In the genomic region with DNA sequence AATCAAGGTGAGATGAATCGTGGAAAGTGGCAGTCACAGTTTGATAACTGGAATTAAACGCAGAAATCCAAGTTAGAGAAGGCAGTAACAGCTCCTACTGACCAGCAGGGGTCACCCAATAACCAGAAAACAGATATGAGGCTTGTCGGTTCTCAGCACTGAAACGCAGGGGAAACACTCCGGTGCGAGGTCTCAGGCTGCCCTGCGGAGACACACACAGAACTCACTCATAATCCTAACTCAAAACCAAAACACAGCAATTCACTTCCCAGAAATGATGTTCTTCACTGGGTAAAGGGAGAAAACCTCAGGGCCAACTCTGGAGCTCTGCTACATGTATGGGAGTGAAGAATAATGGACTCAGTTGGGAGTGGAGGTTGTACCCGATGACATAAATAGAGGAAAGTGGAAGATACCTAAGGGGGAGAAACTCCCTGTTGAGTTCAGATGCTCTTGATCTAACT, we compare ENCODE assay signal across 8 cellular contexts.
A peak's percentile ranks its signal among the peaks of the same experiment; 100 is the strongest.
DNase-seq lines count a peak whose midpoint lies in the region; ATAC-seq, FAIRE-seq and TF ChIP-seq lines count a peak whose summit lies in the region.

No MANE protein-coding gene starts in this region.

- H4K20me1 ChIP-seq in OCI-LY7 (ENCODE audit: insufficient read depth, low read length) (no peaks in the 10 kb centered on the region), K562 (replicated peaks; ENCODE audit: control insufficient read depth, insufficient read depth, low read length) (no peaks in the 10 kb centered on the region), smooth muscle cell (ENCODE audit: low read depth) (no peaks in the 10 kb centered on the region)

- H3K4me1 Mint-ChIP-seq in activated CD4-positive, alpha-beta T cell treated with anti-CD3 and anti-CD28 coated beads, Interleukin-2, amount 10 ng/mL, durations not matched to agents 24 days and 14 days, result no peaks in the 10 kb centered on the region

- CTCF ChIA-PET in OCI-LY7 (lab: Charles Lee; ENCODE audit: unreplicated experiment) (no interaction called here), K562 (lab: Yijun Ruan, JAX; ENCODE audit: low intra/inter-chr PET ratio) (interaction anchor here (0.8 kb wide), 1 partner anchor 8 kb away, joined by 3 read pairs; no protein-coding TSS in a partner anchor)

- no peaks in the 10 kb centered on the region for H3F3A ChIP-seq in smooth muscle cell (ENCODE audit: low read depth)

- H3K9me3 ChIP-seq in OCI-LY7 (ENCODE audit: low read length), result no peaks in the 10 kb centered on the region
- H3K9me3 ChIP-seq in K562 (replicated peaks; ENCODE audit: control insufficient read depth, insufficient read depth, low read depth, low read length), result no peaks in the 10 kb centered on the region
- H3K9me3 ChIP-seq in smooth muscle cell (replicated peaks; ENCODE audit: low read depth), result no peaks in the 10 kb centered on the region

- no peaks in the 10 kb centered on the region for H3K27me3 ChIP-seq in HL-60 (ENCODE audit: insufficient read depth, poor library complexity, severe bottlenecking)
- H3K27me3 ChIP-seq in K562 (ENCODE audit: control insufficient read depth in 2 of 2, insufficient read depth in 2 of 2, low read length in 2 of 2), result no peaks in the 10 kb centered on the region
- no peaks in the 10 kb centered on the region for H3K27me3 ChIP-seq in smooth muscle cell (ENCODE audit: low read depth)

- no peak overlapping the region for H3K4me3 Mint-ChIP-seq in activated CD4-positive, alpha-beta T cell treated with anti-CD3 and anti-CD28 coated beads, Interleukin-2, amount 10 ng/mL, durations not matched to agents 24 days and 14 days

- TF ChIP-seq POLR2A in K562 (conservative IDR thresholded peaks at IDR 0.05), result no peak

- H3K27me3 Mint-ChIP-seq in activated CD4-positive, alpha-beta T cell treated with anti-CD3 and anti-CD28 coated beads, Interleukin-2, amount 10 ng/mL, durations not matched to agents 24 days and 14 days, result peaks cover 11% of the 10 kb centered on the region

- H3K27ac Mint-ChIP-seq in activated CD4-positive, alpha-beta T cell treated with anti-CD3 and anti-CD28 coated beads, Interleukin-2, amount 10 ng/mL, durations not matched to agents 24 days and 14 days, result no peak overlapping the region

- H3K36me3 ChIP-seq in OCI-LY7 (ENCODE audit: insufficient read depth, low read length) (no peaks in the 10 kb centered on the region), K562 (ENCODE audit: control insufficient read depth, insufficient read depth, low read length) (no peaks in the 10 kb centered on the region), smooth muscle cell (ENCODE audit: low read depth) (no peaks in the 10 kb centered on the region)

- TF ChIP-seq RAD21 in K562 (CRISPR knock-in tag; conservative IDR thresholded peaks at IDR 0.05 in 1 of 2, IDR thresholded peaks at IDR 0.05 in 1 of 2), result peak; percentile 84 to 88

- H2AFZ ChIP-seq in OCI-LY7 (ENCODE audit: low read length) (no peak overlapping the region), K562 (ENCODE audit: low read depth, low read length) (no peak overlapping the region), smooth muscle cell (ENCODE audit: low read depth) (peak overlapping the region; percentile 77)

- no peak overlapping the region for H3K27ac ChIP-seq in HL-60 (replicated peaks)
- H3K27ac ChIP-seq in OCI-LY7 (ENCODE audit: low read depth, low read length, poor library complexity, severe bottlenecking), result no peak overlapping the region
- H3K27ac ChIP-seq in K562 (ENCODE audit: extremely low read depth, low read depth, low read length), result no peak overlapping the region
- no peak overlapping the region for H3K27ac ChIP-seq in smooth muscle cell (ENCODE audit: low read depth)

- DNase-seq in activated CD4-positive, alpha-beta T cell treated with anti-CD3 and anti-CD28 coated beads, Interleukin-2, amount 10 ng/mL, durations not matched to agents 24 days and 14 days, result peak; percentile 76
- no peak for DNase-seq in activated CD4-positive, alpha-beta T cell treated with anti-CD3 and anti-CD28 coated beads, Interleukin-2, amount 50 U/mL, for 1 hour
- peak; percentile 4 to 44 for DNase-seq in HL-60 (ENCODE audit: low read depth in 1 of 2, low spot score in 1 of 2)
- peak; percentile 47 for DNase-seq in OCI-LY7 (ENCODE audit: low spot score)
- peak; percentile 56 to 78 (median 65) for DNase-seq in K562 (ENCODE audit: extremely low read depth in 1 of 4, low spot score in 3 of 4)
- DNase-seq in iPS DF 4.7 (ENCODE audit: extremely low read depth, low spot score), result peak; percentile 44
- peak; percentile 3 for DNase-seq in smooth muscle cell (lab: John Stamatoyannopoulos, UW; ENCODE audit: unreplicated experiment)

- POLR2A ChIA-PET in OCI-LY7 (lab: Charles Lee), result no interaction called here
- POLR2A ChIA-PET in K562 (lab: Yijun Ruan, JAX), result no interaction called here

- no peaks in the 10 kb centered on the region for H3K79me2 ChIP-seq in OCI-LY7 (ENCODE audit: insufficient read depth, low read depth, low read length)
- no peaks in the 10 kb centered on the region for H3K79me2 ChIP-seq in K562 (ENCODE audit: control insufficient read depth, insufficient read depth, low read length)
- H3K79me2 ChIP-seq in smooth muscle cell (ENCODE audit: low read depth), result no peaks in the 10 kb centered on the region

- WGBS in K562 (ENCODE audit: insufficient coverage, low coverage, missing lambda C conversion rate), result 2% methylated on average over 8 of the region's 8 CpGs
- WGBS in smooth muscle cell (ENCODE audit: low lambda C conversion rate), result 19% methylated on average over 8 of the region's 8 CpGs

- no peaks in the 10 kb centered on the region for H3K9me2 ChIP-seq in OCI-LY7 (ENCODE audit: insufficient read depth, low read length)

- in situ Hi-C loops in K562 (cut with MboI), result no loop called here

- H3K4me1 ChIP-seq in OCI-LY7 (ENCODE audit: insufficient read depth, low read length, poor library complexity, severe bottlenecking) (no peaks in the 10 kb centered on the region), K562 (replicated peaks in 1 of 2; ENCODE audit: control insufficient read depth in 2 of 2, insufficient read depth in 2 of 2, low read length in 2 of 2) (no peaks in the 10 kb centered on the region), smooth muscle cell (ENCODE audit: low read depth) (no peaks in the 10 kb centered on the region)

- TF ChIP-seq EP300 in K562 (IDR thresholded peaks at IDR 0.05; ENCODE audit: low read length), result no peak

- H3K36me3 Mint-ChIP-seq in activated CD4-positive, alpha-beta T cell treated with anti-CD3 and anti-CD28 coated beads, Interleukin-2, amount 10 ng/mL, durations not matched to agents 24 days and 14 days (ENCODE audit: low read depth), result no peaks in the 10 kb centered on the region

- TF ChIP-seq CTCF in HL-60 (IDR thresholded peaks at IDR 0.05; ENCODE audit: insufficient read depth, low read length) (peak; percentile 83), OCI-LY7 (conservative IDR thresholded peaks at IDR 0.05; ENCODE audit: low read length) (peak; percentile 83), K562 (IDR thresholded peaks at IDR 0.05 in 2 of 3, conservative IDR thresholded peaks at IDR 0.05 in 1 of 3; ENCODE audit: insufficient read depth in 2 of 3, low read depth in 1 of 3, low read length in 3 of 3) (peak; percentile 55 to 86 (median 79)), smooth muscle cell (IDR thresholded peaks at IDR 0.05; ENCODE audit: borderline replicate concordance, insufficient read depth, poor library complexity, severe bottlenecking) (peak; percentile 84)

- H3K4me3 ChIP-seq in HL-60 (replicated peaks; ENCODE audit: insufficient read depth, low read length) (no peak overlapping the region), OCI-LY7 (ENCODE audit: low read depth, low read length, poor library complexity, severe bottlenecking) (no peak overlapping the region), K562 (no peak overlapping the region), smooth muscle cell (peak overlapping the region; percentile 35)

- peak; percentile 85 for FAIRE-seq in K562 (lab: Jason Lieb, UNC)

- BruUV-seq in OCI-LY7 (replicated peaks; lab: Mats Ljungman, UMichigan) (no TSS peak), K562 (replicated peaks; lab: Mats Ljungman, UMichigan) (no TSS peak)

- H3K4me2 ChIP-seq in OCI-LY7 (ENCODE audit: low read length) (no peak overlapping the region), K562 (ENCODE audit: insufficient read depth, low read length) (no peak overlapping the region; the same call in 1 of the 2 replicates), smooth muscle cell (peak overlapping the region; percentile 85)

- H3K9me3 Mint-ChIP-seq in activated CD4-positive, alpha-beta T cell treated with anti-CD3 and anti-CD28 coated beads, Interleukin-2, amount 10 ng/mL, durations not matched to agents 24 days and 14 days, result no peaks in the 10 kb centered on the region

- peak; percentile 96 for ATAC-seq in GM21526 (IDR thresholded peaks at IDR 0.05; ENCODE audit: low FRiP score, unreplicated experiment)
- ATAC-seq in K562, result peak; percentile 98

- intact Hi-C loops in activated CD4-positive, alpha-beta T cell treated with anti-CD3 and anti-CD28 coated beads, Interleukin-2, amount 10 ng/mL, durations not matched to agents 24 days and 14 days (cut with micrococcal nuclease), result loop anchor here (10.0 kb wide), 1 partner anchor 457 kb away; no protein-coding TSS in a partner anchor
- intact Hi-C loops in OCI-LY7 (cut with micrococcal nuclease; ENCODE audit: unreplicated experiment), result no loop called here
- intact Hi-C loops in K562 (cut with micrococcal nuclease), result no loop called here

- no peaks in the 10 kb centered on the region for H3K9me1 ChIP-seq in K562 (ENCODE audit: control insufficient read depth, insufficient read depth, low read length)

- H3K9ac ChIP-seq in K562 (ENCODE audit: insufficient read depth in 1 of 2, low read depth in 2 of 2, low read length in 2 of 2) (no peak overlapping the region), smooth muscle cell (ENCODE audit: low read depth) (no peak overlapping the region)

TF ChIP-seq in K562, 482 proteins besides CTCF, POLR2A, EP300 and RAD21:
- TF ChIP-seq STAG1 (CRISPR knock-in tag; IDR thresholded peaks at IDR 0.05; ENCODE audit: borderline replicate concordance), result peak; percentile 55; the same call in 1 of the 2 replicates
- peak; percentile 75 for TF ChIP-seq SMC3 (conservative IDR thresholded peaks at IDR 0.05; ENCODE audit: insufficient read depth, low read depth, low read length)
- TF ChIP-seq DEAF1 (CRISPR knock-in tag; IDR thresholded peaks at IDR 0.05), result peak; percentile 68
- TF ChIP-seq MAFK (IDR thresholded peaks at IDR 0.05; ENCODE audit: low read length), result no peak
